In genomic region chr7:380724-381210, GRCh38 we compare ENCODE assay signal across 13 cellular contexts.
DNase-seq lines count a peak whose midpoint lies in the region; ATAC-seq and TF ChIP-seq lines count a peak whose summit lies in the region.
"Had no signal": no experiment of that assay in that cellular context is flagged by ENCODE, and none has a peak within 500 bp of the region (broad histone marks: within the 10 kb centered on the region; RNA-seq: fewer than 3 reads in every experiment).

No MANE protein-coding gene starts in this region.

- no peak for TF ChIP-seq POLR2A in right lobe of liver (IDR thresholded peaks at IDR 0.05)

- no peaks in the 10 kb centered on the region for H3K36me3 Mint-ChIP-seq in natural killer cell
- H3K36me3 Mint-ChIP-seq in natural killer cell treated with Interleukin-12 subunit alpha and Interleukin-12 subunit beta and Interleukin-15 and Interleukin-18, amount 100 ng/mL, for 72 hours, result peaks cover 7% of the 10 kb centered on the region

- H3K4me3 ChIP-seq in right lobe of liver (no peak overlapping the region), aorta (ENCODE audit: low read length in 2 of 2) (no peak overlapping the region)
- H3K4me3 ChIP-seq: K562 had no signal

- H3K4me1 ChIP-seq in right lobe of liver (no peaks in the 10 kb centered on the region), aorta (ENCODE audit: control insufficient read depth in 1 of 2, insufficient read depth in 2 of 2, low read length in 2 of 2) (no peaks in the 10 kb centered on the region)
- H3K4me1 ChIP-seq: breast epithelium had no signal

- DNase-seq in natural killer cell, result peak; percentile 12
- no peak for DNase-seq in natural killer cell treated with Interleukin-12 subunit alpha and Interleukin-12 subunit beta and Interleukin-15 and Interleukin-18, amount 100 ng/mL, for 72 hours (ENCODE audit: low spot score)
- DNase-seq in activated CD8-positive, alpha-beta memory T cell treated with anti-CD3 and anti-CD28 coated beads, Interleukin-2, amount 50 U/mL, for 4 hours, result peak; percentile 11
- peak; percentile 10 to 39 (median 36) for DNase-seq in right lobe of liver
- peak; percentile 41 to 44 for DNase-seq in aorta
- no peak for DNase-seq in GM03348 (ENCODE audit: low spot score)
- DNase-seq in RPMI8226, result no peak
- DNase-seq: activated B cell treated with CpG ODN at 0.5 μM for 24 hours, NCI-H446 had no signal

- ATAC-seq in natural killer cell (no peak), right lobe of liver (no peak), aorta (ENCODE audit: low FRiP score) (no peak), GM21723 (IDR thresholded peaks at IDR 0.05; ENCODE audit: unreplicated experiment) (no peak)
- ATAC-seq in natural killer cell treated with Interleukin-12 subunit alpha and Interleukin-12 subunit beta and Interleukin-15 and Interleukin-18, amount 100 ng/mL, for 72 hours, result no peak
- ATAC-seq: K562 had no signal

- H3K27ac Mint-ChIP-seq in natural killer cell, result peak overlapping the region in 1 of 2 donors; percentile 70
- H3K27ac Mint-ChIP-seq in natural killer cell treated with Interleukin-12 subunit alpha and Interleukin-12 subunit beta and Interleukin-15 and Interleukin-18, amount 100 ng/mL, for 72 hours, result peak overlapping the region in 1 of 2 donors; percentile 41
- H3K27ac Mint-ChIP-seq: activated T-helper 2 cell treated with anti-CD3 and anti-CD28 coated beads, Interferon-gamma antibody, Interleukin-2, Interleukin-4, amounts not matched to agents 10 μg/mL and 5 μg/mL and 100 μg/mL, durations not matched to agents 14 hours and 24 hours and 36 hours had no signal

- H3K4me1 Mint-ChIP-seq in natural killer cell, result peaks cover 13 to 29% of the 10 kb centered on the region in 2 donors
- H3K4me1 Mint-ChIP-seq in natural killer cell treated with Interleukin-12 subunit alpha and Interleukin-12 subunit beta and Interleukin-15 and Interleukin-18, amount 100 ng/mL, for 72 hours (ENCODE audit: low read depth in 2 of 2), result peaks cover 13 to 15% of the 10 kb centered on the region in 2 donors

- H3K27ac ChIP-seq in right lobe of liver, result no peak overlapping the region
- H3K27ac ChIP-seq in aorta (ENCODE audit: low read depth in 1 of 2, low read length in 2 of 2), result no peak overlapping the region
- H3K27ac ChIP-seq: breast epithelium had no signal

- no peaks in the 10 kb centered on the region for H3K9me3 ChIP-seq in right lobe of liver
- no peaks in the 10 kb centered on the region for H3K9me3 ChIP-seq in aorta (ENCODE audit: control insufficient read depth, low read length)

- no peak overlapping the region for H3K4me3 Mint-ChIP-seq in natural killer cell
- H3K4me3 Mint-ChIP-seq in natural killer cell treated with Interleukin-12 subunit alpha and Interleukin-12 subunit beta and Interleukin-15 and Interleukin-18, amount 100 ng/mL, for 72 hours, result no peak overlapping the region

- H3K36me3 ChIP-seq in right lobe of liver, result no peaks in the 10 kb centered on the region
- no peaks in the 10 kb centered on the region for H3K36me3 ChIP-seq in aorta (ENCODE audit: control insufficient read depth in 1 of 2, insufficient read depth in 2 of 2, low read length in 1 of 2)
- H3K36me3 ChIP-seq: breast epithelium had no signal

- TF ChIP-seq CTCF in natural killer cell (IDR thresholded peaks at IDR 0.05), result no peak
- TF ChIP-seq CTCF in right lobe of liver (IDR thresholded peaks at IDR 0.05), result no peak

- WGBS in right lobe of liver (ENCODE audit: insufficient coverage, low coverage, low lambda C conversion rate, missing lambda C conversion rate), result 83% methylated on average over 3 of the region's 8 CpGs
- 83 to 84% methylated on average over 8 of the region's 8 CpGs for WGBS in aorta, 2 donors

- H3K27me3 ChIP-seq in right lobe of liver (no peaks in the 10 kb centered on the region), aorta (ENCODE audit: control insufficient read depth in 1 of 2, insufficient read depth in 2 of 2, low read length in 1 of 2) (no peaks in the 10 kb centered on the region)

- no peaks in the 10 kb centered on the region for H3K9me3 Mint-ChIP-seq in natural killer cell
- no peaks in the 10 kb centered on the region for H3K9me3 Mint-ChIP-seq in natural killer cell treated with Interleukin-12 subunit alpha and Interleukin-12 subunit beta and Interleukin-15 and Interleukin-18, amount 100 ng/mL, for 72 hours

- intact Hi-C loops in natural killer cell (cut with micrococcal nuclease) (no loop called here), right lobe of liver (cut with DNase I) (no loop called here), aorta (cut with DNase I) (no loop called here)

- peaks cover 12 to 16% of the 10 kb centered on the region in 2 donors for H3K27me3 Mint-ChIP-seq in natural killer cell (ENCODE audit: low read depth in 2 of 2)
- peaks cover 8 to 26% of the 10 kb centered on the region in 2 donors for H3K27me3 Mint-ChIP-seq in natural killer cell treated with Interleukin-12 subunit alpha and Interleukin-12 subunit beta and Interleukin-15 and Interleukin-18, amount 100 ng/mL, for 72 hours

Comparison
In these comparisons a context has a peak if more than half of its experiments do, and no peak if none do; other contexts are left out.
1. DNase-seq: peak in natural killer cell (single experiment), activated CD8-positive, alpha-beta memory T cell treated with anti-CD3 and anti-CD28 coated beads, Interleukin-2, amount 50 U/mL, for 4 hours (single experiment), right lobe of liver (3 of 3) and aorta (2 of 2); none in natural killer cell treated with Interleukin-12 subunit alpha and Interleukin-12 subunit beta and Interleukin-15 and Interleukin-18, amount 100 ng/mL, for 72 hours (single experiment), GM03348 (single experiment) and RPMI8226 (single experiment).